6 cellular contexts compared by ENCODE assay signal in the genomic region with DNA sequence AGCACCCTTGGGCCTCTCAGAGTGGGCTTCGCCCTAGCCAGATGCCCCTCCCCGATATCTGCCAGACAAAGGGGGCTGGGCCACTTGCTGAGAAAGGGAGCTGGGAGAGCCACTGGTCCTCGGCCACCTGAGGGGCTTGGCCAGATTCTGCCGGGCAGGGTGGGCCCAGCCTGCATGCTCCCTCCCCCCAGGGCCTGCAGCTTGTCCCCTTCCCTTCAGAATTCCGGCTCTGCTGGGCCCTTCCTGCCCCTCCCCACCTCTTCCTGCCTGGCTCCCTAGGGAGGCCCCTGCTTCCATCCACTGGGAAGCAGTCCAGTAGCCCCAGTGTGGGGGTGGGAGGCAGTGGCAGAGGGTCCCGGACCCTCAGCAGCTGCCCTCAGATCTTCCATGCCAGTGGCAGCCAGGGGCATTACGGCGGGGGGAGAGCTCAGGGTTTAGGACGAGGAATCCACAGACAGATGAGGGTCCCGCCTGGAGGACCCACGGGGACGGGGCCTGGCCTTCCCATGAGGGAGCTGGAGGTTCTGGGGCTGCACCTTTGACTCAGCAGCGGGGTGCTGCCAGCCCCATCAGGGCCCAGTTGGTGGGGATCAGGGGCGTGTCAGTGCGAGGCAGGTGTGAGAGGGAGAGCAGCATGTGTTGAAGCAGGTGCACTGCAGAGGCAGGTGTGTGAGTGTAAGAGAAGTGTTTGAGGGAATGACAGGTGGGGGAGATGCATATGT. TPM values are rescaled to one million over a fixed set of nuclear protein-coding genes. Genes with fewer than 3 reads are reported as not detected.
DNase-seq lines count a peak whose midpoint lies in the region; ATAC-seq and TF ChIP-seq lines count a peak whose summit lies in the region.

No MANE protein-coding gene starts in this region.

- H3K14ac ChIP-seq in mesenchymal stem cell (ENCODE audit: low read length in 2 of 2): peak overlapping the region in 1 of 2 experiments; percentile 89

- H2AFZ ChIP-seq in mesenchymal stem cell (ENCODE audit: low read depth, low read length): no peak overlapping the region

- CTCF ChIA-PET in AG04450 (lab: Charles Lee): interaction anchor here (0.6 to 1.1 kb wide), 3 partner anchors 51 to 436 kb away, joined by 3 to 4 read pairs (median 3); no protein-coding TSS in a partner anchor

- H2BK5ac ChIP-seq in mesenchymal stem cell (ENCODE audit: low read depth, low read length, poor library complexity, severe bottlenecking): no peak overlapping the region

- no peaks in the 10 kb centered on the region for H3K79me1 ChIP-seq in mesenchymal stem cell (replicated peaks; ENCODE audit: low read length, poor library complexity, severe bottlenecking)

- H2BK12ac ChIP-seq in mesenchymal stem cell (ENCODE audit: low read length in 2 of 2): peak overlapping the region in 1 of 2 experiments; percentile 84

- H3K4me1 Mint-ChIP-seq in activated naive CD8-positive, alpha-beta T cell treated with anti-CD3 and anti-CD28 coated beads for 36 hours: peaks cover 18% of the 10 kb centered on the region

- peaks cover 0 to 6% of the 10 kb centered on the region in 2 experiments for H3K36me3 ChIP-seq in mesenchymal stem cell (ENCODE audit: control insufficient read depth in 1 of 2, insufficient read depth in 2 of 2, low read depth in 1 of 2, low read length in 2 of 2)

- no peak overlapping the region for H3K27ac Mint-ChIP-seq in activated naive CD8-positive, alpha-beta T cell treated with anti-CD3 and anti-CD28 coated beads for 36 hours

- H3K27me3 ChIP-seq in AG04450 (ENCODE audit: control insufficient read depth, insufficient read depth, low read length) (no peaks in the 10 kb centered on the region), mesenchymal stem cell (ENCODE audit: control insufficient read depth in 1 of 2, insufficient read depth in 1 of 2, low read length in 2 of 2) (peaks cover 15 to 24% of the 10 kb centered on the region in 2 experiments)

- DNase-seq in AG04450 (ENCODE audit: low read depth, low spot score) (no peak), mesenchymal stem cell (no peak), SHP77 treated with DMSO at 0.1 percent for 48 hours (lab: John Stamatoyannopoulos, UW) (no peak), NCI-H345 treated with DMSO at 0.1 percent for 48 hours (lab: John Stamatoyannopoulos, UW; ENCODE audit: unreplicated experiment) (no peak)
- DNase-seq in activated naive CD8-positive, alpha-beta T cell treated with anti-CD3 and anti-CD28 coated beads for 36 hours: no peak

- H2AK5ac ChIP-seq in mesenchymal stem cell (ENCODE audit: low read length, severe bottlenecking): no peak overlapping the region

- peak overlapping the region; percentile 19 for H4K8ac ChIP-seq in mesenchymal stem cell (ENCODE audit: low read length)

- peak overlapping the region; percentile 40 for H3K4me3 Mint-ChIP-seq in activated naive CD8-positive, alpha-beta T cell treated with anti-CD3 and anti-CD28 coated beads for 36 hours

- no peak overlapping the region for H4K91ac ChIP-seq in mesenchymal stem cell (ENCODE audit: low read length)

- peak overlapping the region; percentile 47 for H3K27ac ChIP-seq in AG04450 (ENCODE audit: low read depth, low read length)
- H3K27ac ChIP-seq in mesenchymal stem cell (ENCODE audit: low read length, poor library complexity, severe bottlenecking): no peak overlapping the region

- POLR2A ChIA-PET in AG04450 (lab: Yijun Ruan, JAX): no interaction called here

- peak overlapping the region in 1 of 2 experiments; percentile 23 for H3K23ac ChIP-seq in mesenchymal stem cell (ENCODE audit: low read length in 2 of 2)

- peaks cover 3% of the 10 kb centered on the region for H3K9me3 Mint-ChIP-seq in activated naive CD8-positive, alpha-beta T cell treated with anti-CD3 and anti-CD28 coated beads for 36 hours

- H2BK120ac ChIP-seq in mesenchymal stem cell (ENCODE audit: low read depth, low read length): no peak overlapping the region

- H3K27me3 Mint-ChIP-seq in activated naive CD8-positive, alpha-beta T cell treated with anti-CD3 and anti-CD28 coated beads for 36 hours: peaks cover 33% of the 10 kb centered on the region

- peak overlapping the region; percentile 70 for H3K4me3 ChIP-seq in AG04450 (ENCODE audit: low read depth, low read length)
- H3K4me3 ChIP-seq in mesenchymal stem cell (ENCODE audit: insufficient read depth in 1 of 2, low read depth in 1 of 2, low read length in 2 of 2): peak overlapping the region in 1 of 2 experiments; percentile 77

- H3K9me3 ChIP-seq in AG04450 (ENCODE audit: control insufficient read depth, insufficient read depth, low read length): no peaks in the 10 kb centered on the region; the same call in 1 of the 2 replicates
- H3K9me3 ChIP-seq in mesenchymal stem cell (ENCODE audit: control insufficient read depth, low read length): no peaks in the 10 kb centered on the region

- peak overlapping the region; percentile 75 for H2BK15ac ChIP-seq in mesenchymal stem cell (ENCODE audit: low read depth, poor library complexity, severe bottlenecking)

- WGBS in mesenchymal stem cell: 75% methylated on average over 13 of the region's 15 CpGs

- H3K4ac ChIP-seq in mesenchymal stem cell (ENCODE audit: low read depth in 1 of 2, low read length in 2 of 2): peak overlapping the region in 1 of 2 experiments; percentile 13

- H3K18ac ChIP-seq in mesenchymal stem cell (ENCODE audit: low read depth in 1 of 2, low read length in 2 of 2): peak overlapping the region in 1 of 2 experiments; percentile 86

- peaks cover 78% of the 10 kb centered on the region for H3K4me1 ChIP-seq in mesenchymal stem cell (ENCODE audit: control insufficient read depth, insufficient read depth, low read depth, low read length)

- no peak overlapping the region for H3K9ac ChIP-seq in mesenchymal stem cell (ENCODE audit: low read length)

- no peak for TF ChIP-seq CTCF in AG04450 (IDR thresholded peaks at IDR 0.05; ENCODE audit: low read depth, low read length)

- ATAC-seq in HG03280 (IDR thresholded peaks at IDR 0.05; ENCODE audit: unreplicated experiment): no peak

- H3K4me2 ChIP-seq in mesenchymal stem cell (ENCODE audit: low read length, poor library complexity, severe bottlenecking): no peak overlapping the region

- H3K36me3 Mint-ChIP-seq in activated naive CD8-positive, alpha-beta T cell treated with anti-CD3 and anti-CD28 coated beads for 36 hours: no peaks in the 10 kb centered on the region

RNA-seq across cellular contexts. Expression of gene CRIP2, which starts 2.5 kb away (rescaled TPM):
- polyA plus RNA-seq in AG04450 (2011; rRNA removed): 28.2 and 43.8 TPM in 2 replicates
- polyA minus RNA-seq in AG04450 (2011; rRNA and poly(A)+ RNA removed): 6.6 and 9.3 TPM in 2 replicates
- total RNA-seq in activated naive CD8-positive, alpha-beta T cell treated with anti-CD3 and anti-CD28 coated beads for 36 hours: under 1 TPM; 0.16 to 0.41 TPM
- polyA plus RNA-seq in mesenchymal stem cell (2013, experiment 1 of 2): 120 TPM
- 119 TPM for polyA plus RNA-seq in mesenchymal stem cell (2013, experiment 2 of 2)

RNA-seq across cellular contexts. Expression of gene CRIP1, which starts 9.6 kb away (rescaled TPM):
- 0.74 and 0.86 TPM in 2 replicates for polyA plus RNA-seq in AG04450 (2011; rRNA removed)
- not detected in 2 replicates for polyA minus RNA-seq in AG04450 (2011; rRNA and poly(A)+ RNA removed)
- total RNA-seq in activated naive CD8-positive, alpha-beta T cell treated with anti-CD3 and anti-CD28 coated beads for 36 hours: 10 to 100 TPM; 82.5 to 87.3 TPM
- polyA plus RNA-seq in mesenchymal stem cell (2013, experiment 1 of 2): 40.7 TPM
- polyA plus RNA-seq in mesenchymal stem cell (2013, experiment 2 of 2): 42.6 TPM

RNA-seq across cellular contexts. Expression of gene TEDC1, which starts 13.9 kb away (rescaled TPM):
- 1.7 and 1.9 TPM in 2 replicates for polyA plus RNA-seq in AG04450 (2011; rRNA removed)
- 0.22 and 0.64 TPM in 2 replicates for polyA minus RNA-seq in AG04450 (2011; rRNA and poly(A)+ RNA removed)
- 10 to 100 TPM; 33.6 to 34.9 TPM for total RNA-seq in activated naive CD8-positive, alpha-beta T cell treated with anti-CD3 and anti-CD28 coated beads for 36 hours
- 2.3 TPM for polyA plus RNA-seq in mesenchymal stem cell (2013, experiment 1 of 2)
- polyA plus RNA-seq in mesenchymal stem cell (2013, experiment 2 of 2): 2.5 TPM

RNA-seq across cellular contexts. Expression of gene TMEM121, which starts 49.3 kb away (rescaled TPM):
- 1.5 and 2.0 TPM in 2 replicates for polyA plus RNA-seq in AG04450 (2011; rRNA removed)
- 0.83 TPM in 2 replicates for polyA minus RNA-seq in AG04450 (2011; rRNA and poly(A)+ RNA removed)
- 10 to 100 TPM; 16.7 to 16.8 TPM for total RNA-seq in activated naive CD8-positive, alpha-beta T cell treated with anti-CD3 and anti-CD28 coated beads for 36 hours
- 0.87 TPM for polyA plus RNA-seq in mesenchymal stem cell (2013, experiment 1 of 2)
- 1.2 TPM for polyA plus RNA-seq in mesenchymal stem cell (2013, experiment 2 of 2)

RNA-seq across cellular contexts. Expression of gene MTA1, which starts 57.5 kb away (rescaled TPM):
- 36.0 and 48.0 TPM in 2 replicates for polyA plus RNA-seq in AG04450 (2011; rRNA removed)
- polyA minus RNA-seq in AG04450 (2011; rRNA and poly(A)+ RNA removed): 43.6 and 52.1 TPM in 2 replicates
- 100 to 1,000 TPM; 148 to 149 TPM for total RNA-seq in activated naive CD8-positive, alpha-beta T cell treated with anti-CD3 and anti-CD28 coated beads for 36 hours
- 66.6 TPM for polyA plus RNA-seq in mesenchymal stem cell (2013, experiment 1 of 2)
- polyA plus RNA-seq in mesenchymal stem cell (2013, experiment 2 of 2): 63.2 TPM
